ENCODE assay signal across 8 cellular contexts in the genomic region with DNA sequence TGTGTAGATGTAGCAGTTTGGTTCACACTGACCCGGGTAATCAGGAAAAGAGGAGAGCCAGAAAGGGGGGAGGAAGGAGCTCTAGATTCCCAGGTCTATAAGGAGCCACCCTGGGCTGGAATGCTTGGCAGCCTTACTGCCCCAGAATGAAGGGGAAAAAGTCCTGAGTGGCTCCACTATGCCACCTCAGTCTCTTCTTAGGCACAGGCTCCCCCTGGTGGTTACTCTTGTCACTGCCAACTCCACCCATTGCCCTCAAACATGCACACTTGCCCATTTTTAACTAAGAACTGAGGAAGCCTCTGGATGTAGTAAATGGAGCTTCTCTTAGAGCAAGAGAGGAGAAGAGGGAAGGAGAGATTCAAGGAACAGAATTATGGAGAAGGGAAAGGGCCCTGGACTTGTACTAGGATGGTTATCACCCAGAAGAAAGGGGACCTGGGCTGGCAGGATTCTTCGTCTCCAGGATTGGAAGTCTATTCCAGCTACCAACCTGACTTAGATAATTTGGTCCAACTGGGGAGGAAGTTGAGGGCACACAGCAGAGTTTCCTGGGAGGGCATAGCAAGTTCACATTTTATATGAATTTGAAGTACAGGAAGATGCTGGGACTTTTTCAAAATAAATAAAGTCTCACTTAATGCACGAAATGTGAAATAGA. TPM values are rescaled to one million over a fixed set of nuclear protein-coding genes. Genes with fewer than 3 reads are reported as not detected.
DNase-seq lines count a peak whose midpoint lies in the region; ATAC-seq, FAIRE-seq and TF ChIP-seq lines count a peak whose summit lies in the region.

No MANE protein-coding gene starts in this region.

- no peaks in the 10 kb centered on the region for H3K9me3 ChIP-seq in stomach

- H3K27me3 Mint-ChIP-seq in activated T-cell treated with anti-CD3 and anti-CD28 coated beads, Interleukin-2, amount 50 U/mL, for 4 hours (ENCODE audit: low read depth), result no peaks in the 10 kb centered on the region
- no peaks in the 10 kb centered on the region for H3K27me3 Mint-ChIP-seq in neural crest cell (ENCODE audit: low read depth)

- no peaks in the 10 kb centered on the region for H3K79me2 ChIP-seq in KMS-11 (ENCODE audit: insufficient read depth, low read depth)

- peaks cover 4% of the 10 kb centered on the region for H3K4me1 Mint-ChIP-seq in activated T-cell treated with anti-CD3 and anti-CD28 coated beads, Interleukin-2, amount 50 U/mL, for 4 hours (ENCODE audit: low read depth)
- H3K4me1 Mint-ChIP-seq in neural crest cell, result peaks cover 3% of the 10 kb centered on the region

- H3K27ac ChIP-seq in KMS-11, result no peak overlapping the region
- H3K27ac ChIP-seq in stomach, result no peak overlapping the region

- TF ChIP-seq EP300 in stomach (IDR thresholded peaks at IDR 0.05), result no peak

- in situ Hi-C loops in G401 (cut with HindIII; ENCODE audit: low sequenced_read_pairs), result no loop called here

- no peak overlapping the region for H3K9ac ChIP-seq in KMS-11

- H3K4me3 ChIP-seq in KMS-11 (IDR thresholded peaks at IDR 0.05; ENCODE audit: insufficient read depth, low read depth, low read length), result no peak overlapping the region
- H3K4me3 ChIP-seq in fibroblast of mammary gland (ENCODE audit: control insufficient read depth, low read depth, low read length), result no peak overlapping the region
- no peak overlapping the region for H3K4me3 ChIP-seq in stomach

- peak; percentile 67 for FAIRE-seq in RCC 7860 (lab: Jason Lieb, UNC)

- H3K4me1 ChIP-seq in KMS-11 (ENCODE audit: low read depth, poor library complexity, severe bottlenecking), result no peaks in the 10 kb centered on the region
- peaks cover 6 to 24% (median 13%) of the 10 kb centered on the region in 4 donors for H3K4me1 ChIP-seq in stomach

- TF ChIP-seq CTCF in KMS-11 (conservative IDR thresholded peaks at IDR 0.05; ENCODE audit: low read depth, low read length) (peak; percentile 92), fibroblast of mammary gland (conservative IDR thresholded peaks at IDR 0.05; ENCODE audit: control insufficient read depth, insufficient read depth, low read depth, low read length) (peak; percentile 98), neural crest cell (conservative IDR thresholded peaks at IDR 0.05) (peak; percentile 93), stomach (IDR thresholded peaks at IDR 0.05) (peak in 5 of 7 experiments; percentile 83 to 94 (median 91))

- H3K9me3 Mint-ChIP-seq in activated T-cell treated with anti-CD3 and anti-CD28 coated beads, Interleukin-2, amount 50 U/mL, for 4 hours, result no peaks in the 10 kb centered on the region
- H3K9me3 Mint-ChIP-seq in neural crest cell, result no peaks in the 10 kb centered on the region

- peak; percentile 90 for ATAC-seq in activated T-cell treated with anti-CD3 and anti-CD28 coated beads, Interleukin-2, amount 50 U/mL, for 4 hours

- no peak overlapping the region for H2AFZ ChIP-seq in KMS-11 (ENCODE audit: low read depth)

- TF ChIP-seq POLR2A in stomach (IDR thresholded peaks at IDR 0.05), result no peak

- 57 to 74% (median 65%) methylated on average over 3 of the region's 3 CpGs for WGBS in stomach, 5 donors

- no peak overlapping the region for H3K4me3 Mint-ChIP-seq in activated T-cell treated with anti-CD3 and anti-CD28 coated beads, Interleukin-2, amount 50 U/mL, for 4 hours
- no peak overlapping the region for H3K4me3 Mint-ChIP-seq in neural crest cell

- DNase-seq in G401 (ENCODE audit: low spot score), result peak; percentile 86
- DNase-seq in RCC 7860 (ENCODE audit: low spot score), result peak; percentile 61
- DNase-seq in activated T-cell treated with anti-CD3 and anti-CD28 coated beads, Interleukin-2, amount 50 U/mL, for 4 hours, result peak; percentile 80
- DNase-seq in fibroblast of mammary gland (ENCODE audit: low read depth), result peak; percentile 75
- DNase-seq in neural crest cell (ENCODE audit: low read depth, low spot score), result peak; percentile 85
- peak; percentile 89 for DNase-seq in stomach
- no peak for DNase-seq in cortex of kidney (lab: John Stamatoyannopoulos, UW)

- no peak overlapping the region for H3K4me2 ChIP-seq in KMS-11

- intact Hi-C loops in stomach (cut with DNase I; ENCODE audit: low total_unique reads), result no loop called here

- peaks cover 2% of the 10 kb centered on the region for H3K36me3 Mint-ChIP-seq in activated T-cell treated with anti-CD3 and anti-CD28 coated beads, Interleukin-2, amount 50 U/mL, for 4 hours (ENCODE audit: insufficient read depth)
- H3K36me3 Mint-ChIP-seq in neural crest cell (ENCODE audit: low read depth), result no peaks in the 10 kb centered on the region

- H3K36me3 ChIP-seq in KMS-11 (ENCODE audit: insufficient read depth) (no peaks in the 10 kb centered on the region), stomach (peaks cover 0 to 24% (median 13%) of the 10 kb centered on the region in 4 donors)

- H3K27me3 ChIP-seq in KMS-11 (ENCODE audit: insufficient read depth, low read depth), result no peaks in the 10 kb centered on the region
- no peaks in the 10 kb centered on the region for H3K27me3 ChIP-seq in stomach

- H3K27ac Mint-ChIP-seq in neural crest cell (ENCODE audit: unreplicated experiment), result no peak overlapping the region

- no peaks in the 10 kb centered on the region for H4K20me1 ChIP-seq in KMS-11 (ENCODE audit: insufficient read depth)

RNA-seq across cellular contexts. Expression of gene HPS6, which starts 7.8 kb away (rescaled TPM):
- 55.3 and 71.9 TPM in 2 replicates for total RNA-seq in G401 (2014; rRNA removed; shearing (Covaris generic))
- total RNA-seq in activated T-cell treated with anti-CD3 and anti-CD28 coated beads, Interleukin-2, amount 50 U/mL, for 4 hours, result 10 to 100 TPM; 25.4 to 27.7 (median 25.5) TPM
- total RNA-seq in neural crest cell, result 17.5 and 18.9 TPM in 2 replicates
- 10 to 100 TPM in 3 of 5 donors, 1 to 10 TPM in 2; 7.0 to 42.4 (median 14.0) TPM for total RNA-seq in stomach
- 10 to 100 TPM; 10.3 to 10.7 (median 10.6) TPM for polyA plus RNA-seq in stomach

RNA-seq across cellular contexts. Expression of gene ARMH3, which starts 17.0 kb away (rescaled TPM):
- 9.3 and 15.3 TPM in 2 replicates for total RNA-seq in G401 (2014; rRNA removed; shearing (Covaris generic))
- total RNA-seq in activated T-cell treated with anti-CD3 and anti-CD28 coated beads, Interleukin-2, amount 50 U/mL, for 4 hours, result 10 to 100 TPM; 16.6 to 21.7 (median 21.5) TPM
- total RNA-seq in neural crest cell, result 24.4 TPM in 2 replicates
- total RNA-seq in stomach, result 10 to 100 TPM in 4 of 5 donors, 1 to 10 TPM in 1; 3.5 to 29.0 (median 18.2) TPM
- polyA plus RNA-seq in stomach, result 10 to 100 TPM; 10.1 to 18.1 (median 10.1) TPM

RNA-seq across cellular contexts. Expression of gene LDB1, which starts 47.2 kb away (rescaled TPM):
- 59.7 and 62.5 TPM in 2 replicates for total RNA-seq in G401 (2014; rRNA removed; shearing (Covaris generic))
- total RNA-seq in activated T-cell treated with anti-CD3 and anti-CD28 coated beads, Interleukin-2, amount 50 U/mL, for 4 hours, result 10 to 100 TPM; 55.7 to 59.6 (median 56.2) TPM
- total RNA-seq in neural crest cell (122 and 127 TPM in 2 replicates), stomach (10 to 100 TPM; 24.2 to 43.7 (median 34.4) TPM)
- polyA plus RNA-seq in stomach, result 10 to 100 TPM; 20.4 to 28.3 (median 22.3) TPM

RNA-seq across cellular contexts. Expression of gene PPRC1, which starts 59.8 kb away (rescaled TPM):
- 3.8 and 7.0 TPM in 2 replicates for total RNA-seq in G401 (2014; rRNA removed; shearing (Covaris generic))
- 100 to 1,000 TPM; 155 to 161 (median 156) TPM for total RNA-seq in activated T-cell treated with anti-CD3 and anti-CD28 coated beads, Interleukin-2, amount 50 U/mL, for 4 hours
- total RNA-seq in neural crest cell (66.3 and 68.3 TPM in 2 replicates), stomach (10 to 100 TPM; 11.7 to 37.3 (median 17.9) TPM)
- polyA plus RNA-seq in stomach, result 10 to 100 TPM; 10.4 to 15.8 (median 13.0) TPM
